Comparison of ENCODE assay signal across 13 cellular contexts in the genomic region with DNA sequence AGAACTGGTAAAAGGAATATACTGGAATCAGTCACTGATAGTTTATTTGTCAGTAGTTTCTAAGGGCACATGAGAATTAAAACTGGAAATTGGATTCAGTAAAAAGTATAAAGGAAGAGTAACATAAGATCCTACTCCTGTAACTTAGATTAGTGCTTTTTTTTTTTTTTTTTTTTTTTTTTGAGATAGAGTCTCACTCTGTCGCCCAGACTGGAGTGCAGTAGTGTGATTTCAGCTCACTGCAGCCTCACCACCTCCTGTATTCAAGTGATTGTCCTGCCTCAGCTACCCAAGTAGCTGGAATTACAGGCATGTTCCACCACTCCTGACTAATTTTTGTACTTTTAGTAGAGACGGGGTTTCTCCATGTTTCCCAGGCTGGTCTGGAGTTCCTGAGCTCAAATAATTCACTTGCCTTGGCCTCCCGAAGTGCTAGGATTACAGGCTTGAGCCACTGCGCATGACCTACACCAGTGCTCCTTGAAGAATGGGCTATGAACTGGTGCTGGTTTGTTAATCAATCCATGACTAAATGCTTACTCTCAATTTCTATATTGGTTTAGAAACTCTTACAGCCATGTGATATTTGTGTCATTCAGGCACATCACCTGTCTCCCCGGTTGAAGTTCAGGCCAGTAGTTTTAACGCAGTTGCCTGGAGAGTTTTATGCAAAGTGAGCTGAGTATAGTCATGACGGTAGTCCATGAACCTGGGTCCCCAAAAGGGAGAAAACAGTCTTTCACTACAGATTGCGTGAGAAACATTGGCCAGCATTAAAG.
A peak's percentile ranks its signal among the peaks of the same experiment; 100 is the strongest.
DNase-seq lines count a peak whose midpoint lies in the region; ATAC-seq and TF ChIP-seq lines count a peak whose summit lies in the region.
"Had no signal": no experiment of that assay in that cellular context is flagged by ENCODE, and none has a peak within 500 bp of the region (broad histone marks: within the 10 kb centered on the region; RNA-seq: fewer than 3 reads in every experiment).

No MANE protein-coding gene starts in this region.

- DNase-seq in memory B cell (ENCODE audit: low spot score in 2 of 2), result peak in 1 of 2 donors; percentile 16
- no peak for DNase-seq in smooth muscle cell (lab: John Stamatoyannopoulos, UW; ENCODE audit: unreplicated experiment)
- no peak for DNase-seq in GM03348 (ENCODE audit: low spot score)
- DNase-seq in NCI-H1048 (lab: John Stamatoyannopoulos, UW), result no peak
- DNase-seq: GF-D8, left ventricle myocardium inferior, right lobe of liver had no signal

- no peak for TF ChIP-seq CTCF in smooth muscle cell (IDR thresholded peaks at IDR 0.05; ENCODE audit: borderline replicate concordance, insufficient read depth, poor library complexity, severe bottlenecking)

- H3K4me1 ChIP-seq in smooth muscle cell (ENCODE audit: low read depth), result no peaks in the 10 kb centered on the region
- H3K4me1 ChIP-seq: right lobe of liver had no signal

- peaks cover 28% of the 10 kb centered on the region for H3K4me1 Mint-ChIP-seq in memory B cell

- no peak overlapping the region for H3K4me3 ChIP-seq in smooth muscle cell
- H3K4me3 ChIP-seq: left ventricle myocardium inferior, right lobe of liver had no signal

- H3K9ac ChIP-seq in smooth muscle cell (ENCODE audit: low read depth), result no peak overlapping the region

- H3K9me3 Mint-ChIP-seq in memory B cell, result no peaks in the 10 kb centered on the region
- H3K9me3 Mint-ChIP-seq: stimulated activated naive CD8-positive, alpha-beta T cell treated with anti-CD3 and anti-CD28 coated beads, Interleukin-15, Interleukin-2, amounts not matched to agents 100 ng/mL and 50 ng/mL, for 24 hours; WTC11 had no signal

- no peaks in the 10 kb centered on the region for H3K9me3 ChIP-seq in smooth muscle cell (replicated peaks; ENCODE audit: low read depth)
- H3K9me3 ChIP-seq: left ventricle myocardium inferior, right lobe of liver had no signal

- 95% methylated on average over 8 of the region's 8 CpGs for WGBS in smooth muscle cell (ENCODE audit: low lambda C conversion rate)

- H3K79me2 ChIP-seq in smooth muscle cell (ENCODE audit: low read depth), result no peaks in the 10 kb centered on the region

- peak overlapping the region; percentile 37 for H3K4me3 Mint-ChIP-seq in memory B cell
- H3K4me3 Mint-ChIP-seq: stimulated activated naive CD8-positive, alpha-beta T cell treated with anti-CD3 and anti-CD28 coated beads, Interleukin-15, Interleukin-2, amounts not matched to agents 100 ng/mL and 50 ng/mL, for 24 hours; WTC11 had no signal

- peaks cover 2% of the 10 kb centered on the region for H3K36me3 Mint-ChIP-seq in memory B cell
- H3K36me3 Mint-ChIP-seq: WTC11 had no signal

- no peak overlapping the region for H2AFZ ChIP-seq in smooth muscle cell (ENCODE audit: low read depth)

- H3K36me3 ChIP-seq in smooth muscle cell (ENCODE audit: low read depth), result no peaks in the 10 kb centered on the region
- H3K36me3 ChIP-seq: right lobe of liver had no signal

- H3K27me3 ChIP-seq in smooth muscle cell (ENCODE audit: low read depth), result no peaks in the 10 kb centered on the region
- H3K27me3 ChIP-seq: right lobe of liver had no signal

- ATAC-seq in GM18870 (IDR thresholded peaks at IDR 0.05; ENCODE audit: unreplicated experiment) (peak; percentile 96), GM21526 (IDR thresholded peaks at IDR 0.05; ENCODE audit: low FRiP score, unreplicated experiment) (peak; percentile 95), HG03139 (IDR thresholded peaks at IDR 0.05; ENCODE audit: unreplicated experiment) (peak; percentile 91), memory B cell (ENCODE audit: low read depth) (peak; percentile 95)
- ATAC-seq: esophagus mucosa, right lobe of liver, WTC11 had no signal

- H3F3A ChIP-seq in smooth muscle cell (ENCODE audit: low read depth), result no peaks in the 10 kb centered on the region

- no peak overlapping the region for H3K4me2 ChIP-seq in smooth muscle cell

- H3K27ac Mint-ChIP-seq in memory B cell, result peak overlapping the region; percentile 80
- H3K27ac Mint-ChIP-seq: stimulated activated naive CD8-positive, alpha-beta T cell treated with anti-CD3 and anti-CD28 coated beads, Interleukin-15, Interleukin-2, amounts not matched to agents 100 ng/mL and 50 ng/mL, for 24 hours; WTC11 had no signal

- H4K20me1 ChIP-seq in smooth muscle cell (ENCODE audit: low read depth), result peaks cover 4% of the 10 kb centered on the region

- H3K27ac ChIP-seq in smooth muscle cell (ENCODE audit: low read depth), result no peak overlapping the region
- H3K27ac ChIP-seq: left ventricle myocardium inferior, right lobe of liver had no signal

- H3K27me3 Mint-ChIP-seq in memory B cell, result no peaks in the 10 kb centered on the region
- H3K27me3 Mint-ChIP-seq: stimulated activated naive CD8-positive, alpha-beta T cell treated with anti-CD3 and anti-CD28 coated beads, Interleukin-15, Interleukin-2, amounts not matched to agents 100 ng/mL and 50 ng/mL, for 24 hours had no signal
